Comparison of ENCODE assay signal across 15 cellular contexts in genomic region chr6:17591292-17591691, GRCh38.
"Had no signal": no experiment of that assay in that cellular context is flagged by ENCODE, and none has a peak within 500 bp of the region (broad histone marks: within the 10 kb centered on the region; RNA-seq: fewer than 3 reads in every experiment).

No MANE protein-coding gene starts in this region.

- H3K4me3 Mint-ChIP-seq: activated B cell treated with CpG ODN at 0.5 μM for 24 hours; activated CD4-positive, alpha-beta T cell treated with anti-CD3 and anti-CD28 coated beads, Interleukin-2, amount 10 ng/mL, durations not matched to agents 7 days and 5 days; activated naive CD8-positive, alpha-beta T cell; endodermal cell; T-helper 1 cell treated with Interleukin-12 subunit alpha and Interleukin-12 subunit beta and Interleukin-4 antibody, amounts not matched to agents 30 μg/mL and 1 μg/mL, for 36 hours had no signal

- H3K4me1 ChIP-seq: tibial artery had no signal

- H3K4me3 ChIP-seq: skin epidermis, tibial artery had no signal

- H3K27me3 Mint-ChIP-seq: activated B cell treated with CpG ODN at 0.5 μM for 24 hours; activated CD4-positive, alpha-beta T cell treated with anti-CD3 and anti-CD28 coated beads, Interleukin-2, amount 10 ng/mL, durations not matched to agents 7 days and 5 days; activated naive CD8-positive, alpha-beta T cell had no signal

- DNase-seq: activated B cell treated with CpG ODN at 0.5 μM for 24 hours; activated CD4-positive, alpha-beta T cell treated with anti-CD3 and anti-CD28 coated beads, Interleukin-2, amount 10 ng/mL, durations not matched to agents 7 days and 5 days; activated effector memory CD4-positive, alpha-beta T cell treated with Interleukin-2 at 50 U/mL for 16 hours; activated T-cell treated with anti-CD3 and anti-CD28 coated beads, Interleukin-2, amount 50 U/mL, for 1 hour; amygdala; brain microvascular endothelial cell; endodermal cell; erythroblast; hypothalamus; kidney glomerular epithelial cell; midbrain; tibial artery had no signal

- H3K36me3 Mint-ChIP-seq: activated naive CD8-positive, alpha-beta T cell had no signal

- H3K9me3 Mint-ChIP-seq: activated B cell treated with CpG ODN at 0.5 μM for 24 hours; activated CD4-positive, alpha-beta T cell treated with anti-CD3 and anti-CD28 coated beads, Interleukin-2, amount 10 ng/mL, durations not matched to agents 7 days and 5 days; endodermal cell; T-helper 1 cell treated with Interleukin-12 subunit alpha and Interleukin-12 subunit beta and Interleukin-4 antibody, amounts not matched to agents 30 μg/mL and 1 μg/mL, for 36 hours had no signal

- H3K36me3 ChIP-seq: brain microvascular endothelial cell, tibial artery had no signal

- H3K27ac ChIP-seq: brain microvascular endothelial cell, skin epidermis, tibial artery had no signal

- H3K9me3 ChIP-seq: tibial artery had no signal

- H3K27me3 ChIP-seq: brain microvascular endothelial cell, tibial artery had no signal

- H3K4me1 Mint-ChIP-seq: activated B cell treated with CpG ODN at 0.5 μM for 24 hours, endodermal cell had no signal

- H3K27ac Mint-ChIP-seq: activated B cell treated with CpG ODN at 0.5 μM for 24 hours; activated CD4-positive, alpha-beta T cell treated with anti-CD3 and anti-CD28 coated beads, Interleukin-2, amount 10 ng/mL, durations not matched to agents 7 days and 5 days; activated naive CD8-positive, alpha-beta T cell; endodermal cell; T-helper 1 cell treated with Interleukin-12 subunit alpha and Interleukin-12 subunit beta and Interleukin-4 antibody, amounts not matched to agents 30 μg/mL and 1 μg/mL, for 36 hours had no signal
